ENCODE assay signal across 8 cellular contexts in the genomic region with DNA sequence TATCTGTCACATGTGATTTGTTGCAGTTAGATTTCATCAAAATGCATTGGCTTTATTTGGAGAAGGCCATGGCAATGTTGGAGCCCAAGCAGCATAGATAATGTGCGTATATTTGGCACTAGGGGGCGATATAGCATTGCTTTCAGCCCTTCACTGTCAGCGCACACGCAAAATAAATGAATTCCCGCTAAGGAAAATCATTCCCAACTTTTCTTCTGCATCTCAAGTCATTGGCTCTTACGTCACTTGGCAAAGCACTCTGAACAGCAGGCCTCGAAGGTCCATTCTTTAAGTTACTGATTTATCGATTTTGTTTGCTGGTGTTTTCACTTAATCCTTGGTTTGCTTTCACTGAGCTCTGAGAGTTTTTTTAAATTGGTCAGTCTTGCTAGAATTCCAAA.
DNase-seq lines count a peak whose midpoint lies in the region; ATAC-seq and TF ChIP-seq lines count a peak whose summit lies in the region.

No MANE protein-coding gene starts in this region.

- H3K9ac ChIP-seq in smooth muscle cell (ENCODE audit: low read depth), result no peak overlapping the region

- in situ Hi-C loops in astrocyte of the cerebellum (cut with HindIII; ENCODE audit: low sequenced_read_pairs), result loop anchor here (25.0 kb wide), 1 partner anchor 807 kb away; no protein-coding TSS in a partner anchor

- H4K20me1 ChIP-seq in hepatocyte (ENCODE audit: insufficient read depth, poor library complexity, severe bottlenecking) (no peaks in the 10 kb centered on the region), smooth muscle cell (ENCODE audit: low read depth) (no peaks in the 10 kb centered on the region)

- H2AFZ ChIP-seq in hepatocyte, result no peak overlapping the region
- H2AFZ ChIP-seq in smooth muscle cell (ENCODE audit: low read depth), result peak overlapping the region; percentile 26

- 11% methylated on average over 8 of the region's 8 CpGs for WGBS in hepatocyte (ENCODE audit: low lambda C conversion rate, missing lambda C conversion rate)
- 12% methylated on average over 8 of the region's 8 CpGs for WGBS in smooth muscle cell (ENCODE audit: low lambda C conversion rate)

- no peaks in the 10 kb centered on the region for H3K36me3 ChIP-seq in hepatocyte (replicated peaks; ENCODE audit: insufficient read depth, low read depth)
- no peaks in the 10 kb centered on the region for H3K36me3 ChIP-seq in smooth muscle cell (ENCODE audit: low read depth)

- DNase-seq in stimulated activated CD4-positive, alpha-beta T cell treated with anti-CD3 and anti-CD28 coated beads, Interleukin-2, amount 100 ng/mL, for 48 hours, result peak; percentile 2 to 8
- DNase-seq in stimulated activated CD4-positive, alpha-beta T cell treated with anti-CD3 and anti-CD28 coated beads, Interleukin-4, amount 100 ng/mL, for 1 hour, result no peak
- peak; percentile 57 for DNase-seq in NCI-H460 (ENCODE audit: extremely low read depth, low read depth)
- DNase-seq in astrocyte of the cerebellum (ENCODE audit: low read depth), result peak; percentile 76
- peak; percentile 92 for DNase-seq in hepatocyte (ENCODE audit: low spot score)
- DNase-seq in smooth muscle cell (lab: John Stamatoyannopoulos, UW; ENCODE audit: unreplicated experiment), result no peak

- H3F3A ChIP-seq in smooth muscle cell (ENCODE audit: low read depth), result no peaks in the 10 kb centered on the region

- TF ChIP-seq CTCF in astrocyte of the cerebellum (IDR thresholded peaks at IDR 0.05; ENCODE audit: low read depth, low read length, missing control alignments), result peak; percentile 85
- peak; percentile 89 for TF ChIP-seq CTCF in hepatocyte (IDR thresholded peaks at IDR 0.05; ENCODE audit: poor library complexity)
- TF ChIP-seq CTCF in smooth muscle cell (IDR thresholded peaks at IDR 0.05; ENCODE audit: borderline replicate concordance, insufficient read depth, poor library complexity, severe bottlenecking), result peak; percentile 94

- no peaks in the 10 kb centered on the region for H3K27me3 ChIP-seq in hepatocyte
- H3K27me3 ChIP-seq in smooth muscle cell (ENCODE audit: low read depth), result no peaks in the 10 kb centered on the region

- ATAC-seq in HG03432 (IDR thresholded peaks at IDR 0.05; ENCODE audit: unreplicated experiment) (peak; percentile 47), HG03457 (IDR thresholded peaks at IDR 0.05; ENCODE audit: unreplicated experiment) (no peak)

- H3K4me1 ChIP-seq in hepatocyte (ENCODE audit: insufficient read depth) (peaks cover 3% of the 10 kb centered on the region), smooth muscle cell (ENCODE audit: low read depth) (peaks cover 11% of the 10 kb centered on the region)

- H3K9me2 ChIP-seq in hepatocyte (replicated peaks; ENCODE audit: insufficient read depth), result no peaks in the 10 kb centered on the region

- H3K27ac ChIP-seq in hepatocyte (peak overlapping the region; percentile 21), smooth muscle cell (ENCODE audit: low read depth) (peak overlapping the region; percentile 6)

- no peaks in the 10 kb centered on the region for H3K79me2 ChIP-seq in hepatocyte
- H3K79me2 ChIP-seq in smooth muscle cell (ENCODE audit: low read depth), result no peaks in the 10 kb centered on the region

- no peak overlapping the region for H3K4me3 ChIP-seq in astrocyte of the cerebellum (ENCODE audit: low read depth, low read length)
- H3K4me3 ChIP-seq in hepatocyte, result no peak overlapping the region
- no peak overlapping the region for H3K4me3 ChIP-seq in smooth muscle cell

- H3K9me3 ChIP-seq in hepatocyte (ENCODE audit: low read depth), result no peaks in the 10 kb centered on the region
- no peaks in the 10 kb centered on the region for H3K9me3 ChIP-seq in smooth muscle cell (replicated peaks; ENCODE audit: low read depth)

- H3K4me2 ChIP-seq in hepatocyte (peak overlapping the region; percentile 17), smooth muscle cell (peak overlapping the region; percentile 50)

Comparison
In these comparisons a context has a peak if more than half of its experiments do, and no peak if none do; other contexts are left out.
1. DNase-seq: peak in stimulated activated CD4-positive, alpha-beta T cell treated with anti-CD3 and anti-CD28 coated beads, Interleukin-2, amount 100 ng/mL, for 48 hours (2 of 2), NCI-H460 (single experiment), astrocyte of the cerebellum (single experiment) and hepatocyte (single experiment); none in stimulated activated CD4-positive, alpha-beta T cell treated with anti-CD3 and anti-CD28 coated beads, Interleukin-4, amount 100 ng/mL, for 1 hour (single experiment) and smooth muscle cell (single experiment).
2. Peak in every context shown above with its lines, with median percentiles within 50 percentile points of each other: CTCF ChIP-seq.